In the genomic region with DNA sequence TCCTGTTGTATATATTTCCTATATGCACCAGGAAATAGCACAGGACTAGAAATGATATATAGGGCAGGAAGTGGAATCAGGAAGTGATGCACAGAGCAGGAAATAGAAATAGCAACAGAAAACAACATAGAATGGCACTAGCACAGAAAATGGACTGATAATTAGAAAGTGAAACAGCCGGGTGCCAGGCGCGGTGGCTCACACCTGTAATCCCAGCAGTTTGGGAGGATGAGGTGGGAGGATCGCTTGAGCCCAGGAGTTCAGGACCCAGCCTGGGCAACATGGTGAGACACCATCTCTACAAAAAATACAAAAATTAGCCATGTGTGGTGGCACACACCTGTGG, we compare ENCODE assay signal across 1 cellular context.
TF ChIP-seq lines count a peak whose summit lies in the region.

No MANE protein-coding gene starts in this region.

TF ChIP-seq in endothelial cell of umbilical vein, 7 proteins besides CTCF, POLR2A, EP300 and RAD21:
- TF ChIP-seq JUN (IDR thresholded peaks at IDR 0.05; ENCODE audit: borderline replicate concordance, insufficient read depth, insufficient read length, low read depth) (no peak), POLR2AphosphoS5 (IDR thresholded peaks at IDR 0.05; ENCODE audit: insufficient read depth, low read depth, low read length) (peak; percentile 7)
